Comparison of ENCODE assay signal across 8 cellular contexts in the genomic region with DNA sequence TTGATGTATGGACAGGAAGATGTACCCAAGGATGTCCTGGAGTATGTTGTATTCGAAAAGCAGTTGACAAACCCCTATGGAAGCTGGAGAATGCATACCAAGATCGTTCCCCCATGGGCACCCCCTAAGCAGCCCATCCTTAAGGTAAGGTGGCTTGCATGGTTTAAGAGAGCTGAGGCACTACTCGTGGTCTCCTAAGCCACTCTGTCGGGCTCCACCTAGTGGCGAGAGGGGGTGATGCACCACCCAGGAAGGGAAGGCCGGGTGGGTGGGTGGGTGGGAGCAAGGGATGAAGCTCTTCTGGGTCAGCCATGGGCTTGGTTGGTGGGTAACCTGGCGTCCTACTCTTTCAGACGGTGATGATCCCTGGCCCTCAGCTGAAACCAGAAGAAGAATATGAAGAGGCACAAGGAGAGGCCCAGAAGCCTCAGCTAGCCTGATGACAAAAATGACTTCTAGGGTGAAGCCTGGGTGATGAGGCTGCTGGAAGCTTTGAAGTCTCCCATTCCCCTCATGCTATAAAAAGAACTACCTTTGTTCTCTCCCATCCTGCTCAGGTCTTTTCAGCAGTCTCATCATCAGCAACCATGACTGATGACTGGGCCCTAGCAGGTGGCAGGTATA. TPM values are rescaled to one million over a fixed set of nuclear protein-coding genes. Genes with fewer than 3 reads are reported as not detected.
DNase-seq lines count a peak whose midpoint lies in the region; ATAC-seq and TF ChIP-seq lines count a peak whose summit lies in the region.

No MANE protein-coding gene starts in this region.

- H3K4me2 ChIP-seq in DOHH2 (ENCODE audit: low read length): no peak overlapping the region

- H3K79me2 ChIP-seq in DOHH2 (ENCODE audit: control insufficient read depth, low read length): no peaks in the 10 kb centered on the region

- CTCF ChIA-PET in MCF 10A (lab: Yijun Ruan, JAX): interaction anchor here (0.6 to 5.2 kb wide), 15 partner anchors 10 to 1005 kb away, joined by 3 to 49 read pairs (median 5); no protein-coding TSS in a partner anchor

- H3K9me3 Mint-ChIP-seq in MCF 10A (ENCODE audit: unreplicated experiment): no peaks in the 10 kb centered on the region

- no peak overlapping the region for H3K4me3 Mint-ChIP-seq in MCF 10A (ENCODE audit: unreplicated experiment)

- H3K27ac Mint-ChIP-seq in MCF 10A (ENCODE audit: low read depth, unreplicated experiment): no peak overlapping the region

- POLR2A ChIA-PET in MCF 10A (lab: Yijun Ruan, JAX): interaction anchor here (0.5 kb wide), 1 partner anchor 105 kb away, joined by 3 read pairs; no protein-coding TSS in a partner anchor

- H3F3A ChIP-seq in DOHH2 (ENCODE audit: control insufficient read depth, insufficient read depth): peaks cover 5% of the 10 kb centered on the region; the same call in 1 of the 2 replicates

- H3K9me2 ChIP-seq in DOHH2 (replicated peaks; ENCODE audit: control insufficient read depth, low read length): no peaks in the 10 kb centered on the region

- peaks cover 3% of the 10 kb centered on the region; the same call in 1 of the 2 replicates for H4K20me1 ChIP-seq in DOHH2 (ENCODE audit: control insufficient read depth, insufficient read depth, low read depth, low read length)

- H3K9me3 ChIP-seq in DOHH2 (ENCODE audit: control insufficient read depth, insufficient read depth, low read length) (no peaks in the 10 kb centered on the region), WERI-Rb-1 (ENCODE audit: severe bottlenecking) (no peaks in the 10 kb centered on the region)

- peaks cover 8% of the 10 kb centered on the region for H3K27me3 Mint-ChIP-seq in MCF 10A (ENCODE audit: insufficient read depth, unreplicated experiment)

- intact Hi-C loops in MCF 10A (cut with micrococcal nuclease): no loop called here

- peaks cover 25% of the 10 kb centered on the region for H3K4me1 ChIP-seq in DOHH2 (ENCODE audit: control insufficient read depth, low read length)

- peaks cover 50% of the 10 kb centered on the region for H3K36me3 Mint-ChIP-seq in MCF 10A (ENCODE audit: insufficient read depth, unreplicated experiment)

- peaks cover 31% of the 10 kb centered on the region for H3K36me3 ChIP-seq in DOHH2 (ENCODE audit: control insufficient read depth, low read length)
- peaks cover 26% of the 10 kb centered on the region for H3K36me3 ChIP-seq in WERI-Rb-1

- TF ChIP-seq CTCF in DOHH2 (IDR thresholded peaks at IDR 0.05; ENCODE audit: low read depth, low read length, poor library complexity, severe bottlenecking) (peak; percentile 39), WERI-Rb-1 (IDR thresholded peaks at IDR 0.05; ENCODE audit: low read depth, low read length) (peak; percentile 81), MCF 10A (IDR thresholded peaks at IDR 0.05; ENCODE audit: unreplicated experiment) (peak; percentile 67)

- H3K27me3 ChIP-seq in DOHH2 (ENCODE audit: control insufficient read depth, low read length): no peaks in the 10 kb centered on the region
- no peaks in the 10 kb centered on the region for H3K27me3 ChIP-seq in WERI-Rb-1 (ENCODE audit: insufficient read depth, low read depth, severe bottlenecking)

- DNase-seq in LHCN-M2 (ENCODE audit: low read depth) (peak; percentile 30), WERI-Rb-1 (peak; percentile 71), MCF 10A (ENCODE audit: unreplicated experiment) (peak; percentile 68), kidney tubule cell (ENCODE audit: low spot score) (peak; percentile 44)
- DNase-seq in stimulated activated CD4-positive, alpha-beta T cell treated with anti-CD3 and anti-CD28 coated beads, TNF-alpha, amount 100 ng/mL, for 24 hours (ENCODE audit: low read depth in 3 of 3): peak; percentile 49 to 71 (median 61)

- H3K27ac ChIP-seq in DOHH2 (ENCODE audit: low read depth, low read length) (no peak overlapping the region), WERI-Rb-1 (no peak overlapping the region)

- no TSS peak for BruUV-seq in MCF 10A (replicated peaks; lab: Mats Ljungman, UMichigan)

- H3K4me1 Mint-ChIP-seq in MCF 10A (ENCODE audit: insufficient read depth, unreplicated experiment): peaks cover 7% of the 10 kb centered on the region

- no peak overlapping the region for H3K4me3 ChIP-seq in DOHH2 (ENCODE audit: low read length)
- no peak overlapping the region for H3K4me3 ChIP-seq in WERI-Rb-1 (ENCODE audit: low read depth, low read length)

- ATAC-seq in HG02759 (IDR thresholded peaks at IDR 0.05; ENCODE audit: unreplicated experiment): no peak
- no peak for ATAC-seq in HG03565 (IDR thresholded peaks at IDR 0.05; ENCODE audit: unreplicated experiment)

RNA-seq across cellular contexts. Expression of a gene that starts 21.5 kb away (rescaled TPM):
- under 0.01 TPM in 1 of 2 replicates, not detected in the other for total RNA-seq in LHCN-M2 (2014; rRNA removed)
- not detected for polyA plus RNA-seq in LHCN-M2 (2012)
- total RNA-seq in MCF 10A (2022): 0.09 and 0.37 TPM in 2 replicates

RNA-seq across cellular contexts. Expression of a gene that starts 25.3 kb away (rescaled TPM):
- total RNA-seq in LHCN-M2 (2014; rRNA removed) (34.4 and 40.3 TPM in 2 replicates), MCF 10A (2022) (37.2 and 48.4 TPM in 2 replicates)
- polyA plus RNA-seq in LHCN-M2 (2012): 31.5 TPM

RNA-seq across cellular contexts. Expression of a gene that starts 29.4 kb away (rescaled TPM):
- total RNA-seq in LHCN-M2 (2014; rRNA removed) (9.4 and 10.1 TPM in 2 replicates), MCF 10A (2022) (26.2 and 32.1 TPM in 2 replicates)
- polyA plus RNA-seq in LHCN-M2 (2012): 7.3 TPM
